ENCODE assay signal across 11 cellular contexts in genomic region chr10:132231656-132232552, GRCh38. TPM values are rescaled to one million over a fixed set of nuclear protein-coding genes. Genes with fewer than 3 reads are reported as not detected.
DNase-seq lines count a peak whose midpoint lies in the region; ATAC-seq, FAIRE-seq and TF ChIP-seq lines count a peak whose summit lies in the region.
"Had no signal": no experiment of that assay in that cellular context is flagged by ENCODE, and none has a peak within 500 bp of the region (broad histone marks: within the 10 kb centered on the region; RNA-seq: fewer than 3 reads in every experiment).

No MANE protein-coding gene starts in this region.

- peak; percentile 51 for ATAC-seq in memory B cell (ENCODE audit: low read depth)
- no peak for ATAC-seq in foreskin keratinocyte
- ATAC-seq in HG03571 (IDR thresholded peaks at IDR 0.05; ENCODE audit: unreplicated experiment) = no peak

- peaks cover 46% of the 10 kb centered on the region for H3K4me1 Mint-ChIP-seq in activated CD4-positive, alpha-beta T cell treated with anti-CD3 and anti-CD28 coated beads, Interleukin-2, amount 10 ng/mL, durations not matched to agents 7 days and 5 days
- peaks cover 12% of the 10 kb centered on the region for H3K4me1 Mint-ChIP-seq in memory B cell

- H3K27me3 Mint-ChIP-seq in activated CD4-positive, alpha-beta T cell treated with anti-CD3 and anti-CD28 coated beads, Interleukin-2, amount 10 ng/mL, durations not matched to agents 7 days and 5 days = no peaks in the 10 kb centered on the region
- H3K27me3 Mint-ChIP-seq in memory B cell = no peaks in the 10 kb centered on the region

- no peaks in the 10 kb centered on the region for H3K9me3 Mint-ChIP-seq in activated CD4-positive, alpha-beta T cell treated with anti-CD3 and anti-CD28 coated beads, Interleukin-2, amount 10 ng/mL, durations not matched to agents 7 days and 5 days
- no peaks in the 10 kb centered on the region for H3K9me3 Mint-ChIP-seq in memory B cell

- no peaks in the 10 kb centered on the region for H3K27me3 ChIP-seq in foreskin keratinocyte
- H3K27me3 ChIP-seq: right lobe of liver had no signal

- CTCF ChIA-PET in activated CD4-positive, alpha-beta T cell treated with anti-CD3 and anti-CD28 coated beads, Interleukin-2, amount 10 ng/mL, durations not matched to agents 7 days and 5 days (lab: Charles Lee) = no interaction called here

- no peaks in the 10 kb centered on the region for H3K4me1 ChIP-seq in foreskin keratinocyte
- H3K4me1 ChIP-seq: right lobe of liver had no signal

- FAIRE-seq in HTR-8/SVneo (lab: Jason Lieb, UNC) = no peak
- FAIRE-seq: endothelial cell of umbilical vein had no signal

- peak; percentile 79 for DNase-seq in DMS153 (lab: John Stamatoyannopoulos, UW)
- DNase-seq in NCI-H1417 (lab: John Stamatoyannopoulos, UW) = peak; percentile 69 to 87 (median 70)
- peak; percentile 30 for DNase-seq in activated CD4-positive, alpha-beta T cell treated with anti-CD3 and anti-CD28 coated beads, Interleukin-2, amount 10 ng/mL, durations not matched to agents 7 days and 5 days
- DNase-seq in memory B cell (ENCODE audit: low spot score in 2 of 2) = peak in 1 of 2 donors; percentile 43
- no peak for DNase-seq in foreskin keratinocyte
- DNase-seq in HTR-8/SVneo (ENCODE audit: insufficient read length, low spot score) = no peak
- DNase-seq: DND-41, NCI-H1105 treated with DMSO at 0.1 percent for 48 hours, right lobe of liver had no signal

- POLR2A ChIA-PET in activated CD4-positive, alpha-beta T cell treated with anti-CD3 and anti-CD28 coated beads, Interleukin-2, amount 10 ng/mL, durations not matched to agents 7 days and 5 days (lab: Charles Lee) = no interaction called here

- peak overlapping the region; percentile 56 for H3K4me3 Mint-ChIP-seq in activated CD4-positive, alpha-beta T cell treated with anti-CD3 and anti-CD28 coated beads, Interleukin-2, amount 10 ng/mL, durations not matched to agents 7 days and 5 days
- peak overlapping the region; percentile 51 for H3K4me3 Mint-ChIP-seq in memory B cell

- no peak for TF ChIP-seq CTCF in foreskin keratinocyte (conservative IDR thresholded peaks at IDR 0.05)

- H3K27ac ChIP-seq in foreskin keratinocyte = no peak overlapping the region
- H3K27ac ChIP-seq: right lobe of liver had no signal

- H3K27ac Mint-ChIP-seq in activated CD4-positive, alpha-beta T cell treated with anti-CD3 and anti-CD28 coated beads, Interleukin-2, amount 10 ng/mL, durations not matched to agents 7 days and 5 days = peak overlapping the region; percentile 92
- no peak overlapping the region for H3K27ac Mint-ChIP-seq in memory B cell

- H3K36me3 Mint-ChIP-seq in activated CD4-positive, alpha-beta T cell treated with anti-CD3 and anti-CD28 coated beads, Interleukin-2, amount 10 ng/mL, durations not matched to agents 7 days and 5 days (ENCODE audit: low read depth) = peaks cover 3% of the 10 kb centered on the region
- H3K36me3 Mint-ChIP-seq in memory B cell = no peaks in the 10 kb centered on the region

RNA-seq across cellular contexts. Expression of gene DPYSL4, which starts 45.2 kb away (rescaled TPM):
- total RNA-seq in activated CD4-positive, alpha-beta T cell treated with anti-CD3 and anti-CD28 coated beads, Interleukin-2, amount 10 ng/mL, durations not matched to agents 7 days and 5 days = 1 to 10 TPM; 1.2 to 1.6 TPM
- 0.75 and 0.78 TPM in 2 replicates for total RNA-seq in foreskin keratinocyte
- 0.62 and 1.0 TPM in 2 replicates for polyA plus RNA-seq in foreskin keratinocyte

Comparison
In these comparisons a context has a peak if more than half of its experiments do, and no peak if none do; other contexts are left out.
1. DNase-seq: peak in DMS153 (single experiment), NCI-H1417 (3 of 3) and activated CD4-positive, alpha-beta T cell treated with anti-CD3 and anti-CD28 coated beads, Interleukin-2, amount 10 ng/mL, durations not matched to agents 7 days and 5 days (single experiment); none in foreskin keratinocyte (0 of 2) and HTR-8/SVneo (single experiment).